ENCODE assay signal across 19 cellular contexts in genomic region chr18:45741056-45741455, GRCh38. TPM values are rescaled to one million over a fixed set of nuclear protein-coding genes. Genes with fewer than 3 reads are reported as not detected.
"Had no signal": no experiment of that assay in that cellular context is flagged by ENCODE, and none has a peak within 500 bp of the region (broad histone marks: within the 10 kb centered on the region; RNA-seq: fewer than 3 reads in every experiment).

No MANE protein-coding gene starts in this region.

- H3K4me1 ChIP-seq: gastrocnemius medialis, stomach, transverse colon had no signal

- H3K27ac Mint-ChIP-seq: dendritic cell treated with granulocyte-macrophage colony-stimulating factor and Interleukin-4, amounts not matched to agents 40 ng/mL and 50 ng/mL, for 4 days; effector memory CD8-positive, alpha-beta T cell; immature natural killer cell; naive thymus-derived CD4-positive, alpha-beta T cell; nephron progenitor cell had no signal

- H3K4me1 Mint-ChIP-seq: naive thymus-derived CD4-positive, alpha-beta T cell had no signal

- DNase-seq: effector memory CD8-positive, alpha-beta T cell; gastrocnemius medialis; immature natural killer cell; left colon; mammary epithelial cell; naive thymus-derived CD4-positive, alpha-beta T cell; nephron progenitor cell; small intestine; stimulated activated CD4-positive, alpha-beta T cell treated with anti-CD3 and anti-CD28 coated beads, Interleukin-12 subunit alpha, Interleukin-12 subunit beta, amount 100 ng/mL, for 4 hours; stimulated activated naive CD4-positive, alpha-beta T cell; stomach; substantia nigra; transverse colon had no signal

- ATAC-seq: effector memory CD8-positive, alpha-beta T cell; gastrocnemius medialis; left colon; naive thymus-derived CD4-positive, alpha-beta T cell had no signal

- H3K4me3 Mint-ChIP-seq: dendritic cell treated with granulocyte-macrophage colony-stimulating factor and Interleukin-4, amounts not matched to agents 40 ng/mL and 50 ng/mL, for 4 days; effector memory CD8-positive, alpha-beta T cell; immature natural killer cell; naive thymus-derived CD4-positive, alpha-beta T cell; nephron progenitor cell had no signal

- H3K9me3 Mint-ChIP-seq: dendritic cell treated with granulocyte-macrophage colony-stimulating factor and Interleukin-4, amounts not matched to agents 40 ng/mL and 50 ng/mL, for 4 days; effector memory CD8-positive, alpha-beta T cell; immature natural killer cell; naive thymus-derived CD4-positive, alpha-beta T cell; nephron progenitor cell had no signal

- H3K27me3 ChIP-seq: transverse colon had no signal

- H3K27ac ChIP-seq: epithelial cell of prostate, esophagus muscularis mucosa, gastrocnemius medialis, stomach, thoracic aorta, transverse colon had no signal

- H3K36me3 ChIP-seq: esophagus muscularis mucosa, gastrocnemius medialis, stomach, thoracic aorta, transverse colon had no signal

- H3K9me3 ChIP-seq: esophagus muscularis mucosa, gastrocnemius medialis, stomach, thoracic aorta, transverse colon had no signal

- H3K27me3 Mint-ChIP-seq: effector memory CD8-positive, alpha-beta T cell; naive thymus-derived CD4-positive, alpha-beta T cell had no signal

- H3K4me3 ChIP-seq: esophagus muscularis mucosa, stomach, thoracic aorta, transverse colon had no signal

RNA-seq across cellular contexts. Expression of gene SLC14A1, which starts 17.1 kb away (rescaled TPM):
- total RNA-seq: pulmonary artery endothelial cell had no signal
- polyA plus RNA-seq: keratinocyte had no signal
